ENCODE assay signal across 2 cellular contexts in genomic region chr3:126102011-126102410, GRCh38.
TF ChIP-seq lines count a peak whose summit lies in the region.

No MANE protein-coding gene starts in this region.

TF ChIP-seq in SK-N-SH, 30 proteins besides CTCF, POLR2A, EP300 and RAD21 (continued from another document):
- TF ChIP-seq REST (IDR thresholded peaks at IDR 0.05; ENCODE audit: low read depth, low read length) (no peak), CHD2 (IDR thresholded peaks at IDR 0.05; ENCODE audit: low read length, partially characterized antibody) (no peak), MXI1 (IDR thresholded peaks at IDR 0.05; ENCODE audit: low read depth, low read length) (no peak), USF2 (IDR thresholded peaks at IDR 0.05; ENCODE audit: borderline replicate concordance, low read depth, low read length) (no peak), IRF3 (IDR thresholded peaks at IDR 0.05; ENCODE audit: low read depth, low read length) (no peak), YY1 (IDR thresholded peaks at IDR 0.05; ENCODE audit: low read depth) (no peak), FOSL2 (IDR thresholded peaks at IDR 0.05; ENCODE audit: borderline replicate concordance, low read depth) (no peak), FOXJ3 (CRISPR knock-in tag; IDR thresholded peaks at IDR 0.05) (no peak), JUND (IDR thresholded peaks at IDR 0.05) (no peak), SIN3A (IDR thresholded peaks at IDR 0.05; ENCODE audit: borderline replicate concordance, low read depth, low read length) (no peak), POLR2AphosphoS5 (IDR thresholded peaks at IDR 0.05; ENCODE audit: low read depth, low read length) (no peak), PBX3 (IDR thresholded peaks at IDR 0.05) (no peak), RFX5 (IDR thresholded peaks at IDR 0.05; ENCODE audit: low read length) (no peak), GATA2 (CRISPR knock-in tag; IDR thresholded peaks at IDR 0.05) (no peak), RXRA (IDR thresholded peaks at IDR 0.05; ENCODE audit: borderline replicate concordance, low read depth) (no peak), USF1 (IDR thresholded peaks at IDR 0.05; ENCODE audit: borderline replicate concordance, low read depth) (no peak)

TF ChIP-seq in SK-N-SH treated with all-trans-retinoic acid at 6 μM for 48 hours, 23 proteins besides CTCF, POLR2A, EP300 and RAD21 (continued from another document):
- TF ChIP-seq CSRNP3 (CRISPR knock-in tag; IDR thresholded peaks at IDR 0.05) = no peak
- no peak for TF ChIP-seq OSR1 (CRISPR knock-in tag; IDR thresholded peaks at IDR 0.05)
- no peak for TF ChIP-seq BACH2 (CRISPR knock-in tag; IDR thresholded peaks at IDR 0.05; ENCODE audit: borderline replicate concordance)
- no peak for TF ChIP-seq ZNF8 (CRISPR knock-in tag; IDR thresholded peaks at IDR 0.05)
- no peak for TF ChIP-seq ZFP3 (CRISPR knock-in tag; IDR thresholded peaks at IDR 0.05)
- no peak for TF ChIP-seq SNAI2 (CRISPR knock-in tag; IDR thresholded peaks at IDR 0.05)
- no peak for TF ChIP-seq ZNF70 (CRISPR knock-in tag; IDR thresholded peaks at IDR 0.05)
- no peak for TF ChIP-seq ZFP30 (CRISPR knock-in tag; IDR thresholded peaks at IDR 0.05)
- TF ChIP-seq PATZ1 (CRISPR knock-in tag; IDR thresholded peaks at IDR 0.05; ENCODE audit: borderline replicate concordance) = no peak
- TF ChIP-seq ZC3H10 (CRISPR knock-in tag; IDR thresholded peaks at IDR 0.05) = no peak
- no peak for TF ChIP-seq TCF4 (CRISPR knock-in tag; IDR thresholded peaks at IDR 0.05; ENCODE audit: borderline replicate concordance)
- TF ChIP-seq TSHZ2 (CRISPR knock-in tag; IDR thresholded peaks at IDR 0.05) = no peak
